In genomic region chr22:30606455-30607299, GRCh38 we compare ENCODE assay signal across 8 cellular contexts. TPM values are rescaled to one million over a fixed set of nuclear protein-coding genes. Genes with fewer than 3 reads are reported as not detected.
DNase-seq lines count a peak whose midpoint lies in the region; ATAC-seq and TF ChIP-seq lines count a peak whose summit lies in the region.

Gene TCN2, plus strand, starts transcription at chr22:30607174. Its CDS starts 158 bp downstream, at chr22:30607332.

- H3K9ac ChIP-seq in mucosa of stomach (ENCODE audit: low read length), result peak within 1 kb of the TSS; percentile 75

- peak within 1 kb of the TSS; percentile 74 for H3K4me3 Mint-ChIP-seq in activated T-cell treated with anti-CD3 and anti-CD28 coated beads, Interleukin-2, amount 50 U/mL, for 24 hours

- H3K4me1 Mint-ChIP-seq in activated T-cell treated with anti-CD3 and anti-CD28 coated beads, Interleukin-2, amount 50 U/mL, for 24 hours (ENCODE audit: low read depth), result peaks cover 32% of the 10 kb centered on the region

- DNase-seq in CMK (ENCODE audit: low read depth) (peak; percentile 72), H7 (peak; percentile 93), NCI-H345 treated with DMSO at 0.1 percent for 48 hours (lab: John Stamatoyannopoulos, UW; ENCODE audit: unreplicated experiment) (peak; percentile 38), fibroblast of mammary gland (ENCODE audit: low read depth) (peak; percentile 84)
- DNase-seq in activated T-cell treated with anti-CD3 and anti-CD28 coated beads, Interleukin-2, amount 50 U/mL, for 24 hours, result peak; percentile 57

- H3K36me3 Mint-ChIP-seq in activated T-cell treated with anti-CD3 and anti-CD28 coated beads, Interleukin-2, amount 50 U/mL, for 24 hours (ENCODE audit: low read depth), result no peaks in the 10 kb centered on the region

- TF ChIP-seq CTCF in fibroblast of mammary gland (conservative IDR thresholded peaks at IDR 0.05; ENCODE audit: control insufficient read depth, insufficient read depth, low read depth, low read length), result no peak
- no peak for TF ChIP-seq CTCF in subcutaneous adipose tissue (IDR thresholded peaks at IDR 0.05; ENCODE audit: low read depth)

- H3K4me1 ChIP-seq in mucosa of stomach (ENCODE audit: control insufficient read depth, insufficient read depth, low read length), result peaks cover 53% of the 10 kb centered on the region

- H3K4me3 ChIP-seq in H7 (ENCODE audit: insufficient read depth, low read depth, low read length) (peak within 1 kb of the TSS; percentile 54), fibroblast of mammary gland (ENCODE audit: control insufficient read depth, low read depth, low read length) (peak within 1 kb of the TSS; percentile 59), mucosa of stomach (ENCODE audit: low read length) (peak within 1 kb of the TSS; percentile 75)

- H3K27me3 ChIP-seq in H7 (ENCODE audit: control insufficient read depth, insufficient read depth, low read length) (no peaks in the 10 kb centered on the region), mucosa of stomach (ENCODE audit: control insufficient read depth, insufficient read depth, low read length) (no peaks in the 10 kb centered on the region)

- no peaks in the 10 kb centered on the region for H3K27me3 Mint-ChIP-seq in activated T-cell treated with anti-CD3 and anti-CD28 coated beads, Interleukin-2, amount 50 U/mL, for 24 hours

- peak within 1 kb of the TSS; percentile 82 for H3K27ac Mint-ChIP-seq in activated T-cell treated with anti-CD3 and anti-CD28 coated beads, Interleukin-2, amount 50 U/mL, for 24 hours

- ATAC-seq in GM21825 (IDR thresholded peaks at IDR 0.05; ENCODE audit: unreplicated experiment), result no peak

- no peaks in the 10 kb centered on the region for H3K9me3 ChIP-seq in mucosa of stomach (ENCODE audit: control insufficient read depth, low read length)

- H3K36me3 ChIP-seq in H7 (replicated peaks; ENCODE audit: control insufficient read depth, insufficient read depth, low read length), result peaks cover 3% of the 10 kb centered on the region
- no peaks in the 10 kb centered on the region for H3K36me3 ChIP-seq in mucosa of stomach (ENCODE audit: control insufficient read depth, insufficient read depth, low read length)

- no peaks in the 10 kb centered on the region for H3K9me3 Mint-ChIP-seq in activated T-cell treated with anti-CD3 and anti-CD28 coated beads, Interleukin-2, amount 50 U/mL, for 24 hours

RNA-seq across cellular contexts. Expression of gene TCN2, which starts in this region (rescaled TPM):
- 35.6 and 40.3 TPM in 2 replicates for total RNA-seq in H7 (2014; rRNA removed; shearing (Covaris generic))
- 100 to 1,000 TPM in 1 of 4 donors, 10 to 100 TPM in 3; 50.9 to 142 (median 59.0) TPM for total RNA-seq in subcutaneous adipose tissue

Comparison
In these comparisons a context has a peak if more than half of its experiments do, and no peak if none do; other contexts are left out.
1. DNase-seq: peak in every context shown above with its lines; median percentile 93 in H7; 84 in fibroblast of mammary gland; 72 in CMK; 57 in activated T-cell treated with anti-CD3 and anti-CD28 coated beads, Interleukin-2, amount 50 U/mL, for 24 hours; 38 in NCI-H345 treated with DMSO at 0.1 percent for 48 hours.